ENCODE assay signal across 31 cellular contexts in genomic region chr21:30251781-30252180, GRCh38. TPM values are rescaled to one million over a fixed set of nuclear protein-coding genes. Genes with fewer than 3 reads are reported as not detected.
"Had no signal": no experiment of that assay in that cellular context is flagged by ENCODE, and none has a peak within 500 bp of the region (broad histone marks: within the 10 kb centered on the region; RNA-seq: fewer than 3 reads in every experiment).

No MANE protein-coding gene starts in this region.

- DNase-seq: activated CD4-positive, alpha-beta memory T cell treated with anti-CD3 and anti-CD28 coated beads for 36 hours; activated CD4-positive, alpha-beta T cell treated with anti-CD3 and anti-CD28 coated beads, Interleukin-2, amount 10 ng/mL, durations not matched to agents 7 days and 5 days; activated CD4-positive, CD25-positive, alpha-beta regulatory T cell; activated CD8-positive, alpha-beta memory T cell treated with anti-CD3 and anti-CD28 coated beads for 24 hours; activated effector memory CD4-positive, alpha-beta T cell treated with anti-CD3 and anti-CD28 coated beads, Interleukin-2, amount 50 U/mL, for 16 hours; activated naive CD4-positive, alpha-beta T cell treated with Interleukin-2 at 50 U/mL for 16 hours; activated naive CD8-positive, alpha-beta T cell treated with anti-CD3 and anti-CD28 coated beads, Interleukin-2, amount 50 U/mL, for 24 hours; activated T-cell treated with anti-CD3 and anti-CD28 coated beads, Interleukin-2, amount 50 U/mL, for 4 hours; amniotic stem cell; body of pancreas; IMR-90; KBM-7; NCI-H1092; NCI-H1417; NCI-H1930; NCI-H2171 treated with DMSO at 0.1 percent for 48 hours; NCI-H345; NCI-H510A; NCI-H526 treated with DMSO at 0.1 percent for 48 hours; NCI-H82; SHP77 treated with DMSO at 0.1 percent for 48 hours; T-helper 17 cell; T-helper 9 cell had no signal

- ATAC-seq: activated naive CD4-positive, alpha-beta T cell treated with anti-CD3 and anti-CD28 coated beads, Interleukin-2, amount 50 U/mL, for 72 hours; activated naive CD8-positive, alpha-beta T cell treated with anti-CD3 and anti-CD28 coated beads, Interleukin-2, amount 50 U/mL, for 24 hours; activated T-cell treated with anti-CD3 and anti-CD28 coated beads, Interleukin-2, amount 50 U/mL, for 4 hours; body of pancreas; Panc1; T-helper 17 cell had no signal

- H3K9me3 ChIP-seq: ascending aorta, body of pancreas had no signal

- H3K36me3 ChIP-seq: ascending aorta, cardiac muscle cell had no signal

- H3K9me3 Mint-ChIP-seq: activated CD4-positive, alpha-beta memory T cell treated with anti-CD3 and anti-CD28 coated beads for 36 hours; activated CD4-positive, alpha-beta T cell treated with anti-CD3 and anti-CD28 coated beads, Interleukin-2, amount 10 ng/mL, durations not matched to agents 7 days and 5 days; activated naive CD4-positive, alpha-beta T cell treated with anti-CD3 and anti-CD28 coated beads, Interleukin-2, amount 50 U/mL, for 72 hours; activated naive CD8-positive, alpha-beta T cell treated with anti-CD3 and anti-CD28 coated beads, Interleukin-2, amount 50 U/mL, for 24 hours had no signal

- H3K27me3 ChIP-seq: ascending aorta, body of pancreas, cardiac muscle cell had no signal

- H3K27ac ChIP-seq: ascending aorta, body of pancreas, cardiac muscle cell, VCaP had no signal

- H3K4me1 ChIP-seq: ascending aorta, body of pancreas had no signal

- H3K27me3 Mint-ChIP-seq: activated CD4-positive, alpha-beta memory T cell treated with anti-CD3 and anti-CD28 coated beads for 36 hours; activated CD4-positive, alpha-beta T cell treated with anti-CD3 and anti-CD28 coated beads, Interleukin-2, amount 10 ng/mL, durations not matched to agents 7 days and 5 days; activated naive CD8-positive, alpha-beta T cell treated with anti-CD3 and anti-CD28 coated beads, Interleukin-2, amount 50 U/mL, for 24 hours had no signal

- H3K4me3 ChIP-seq: ascending aorta, body of pancreas, cardiac muscle cell had no signal

- H3K36me3 Mint-ChIP-seq: activated CD4-positive, alpha-beta memory T cell treated with anti-CD3 and anti-CD28 coated beads for 36 hours; activated naive CD4-positive, alpha-beta T cell treated with anti-CD3 and anti-CD28 coated beads, Interleukin-2, amount 50 U/mL, for 72 hours had no signal

- H3K4me3 Mint-ChIP-seq: activated CD4-positive, alpha-beta memory T cell treated with anti-CD3 and anti-CD28 coated beads for 36 hours; activated CD4-positive, alpha-beta T cell treated with anti-CD3 and anti-CD28 coated beads, Interleukin-2, amount 10 ng/mL, durations not matched to agents 7 days and 5 days; activated naive CD8-positive, alpha-beta T cell treated with anti-CD3 and anti-CD28 coated beads, Interleukin-2, amount 50 U/mL, for 24 hours; activated T-cell treated with anti-CD3 and anti-CD28 coated beads, Interleukin-2, amount 50 U/mL, for 4 hours; T-helper 17 cell had no signal

- H3K4me1 Mint-ChIP-seq: activated CD4-positive, alpha-beta T cell treated with anti-CD3 and anti-CD28 coated beads, Interleukin-2, amount 10 ng/mL, durations not matched to agents 7 days and 5 days; activated naive CD8-positive, alpha-beta T cell treated with anti-CD3 and anti-CD28 coated beads, Interleukin-2, amount 50 U/mL, for 24 hours; T-helper 17 cell had no signal

- H3K27ac Mint-ChIP-seq: activated CD4-positive, alpha-beta memory T cell treated with anti-CD3 and anti-CD28 coated beads for 36 hours; activated CD4-positive, alpha-beta T cell treated with anti-CD3 and anti-CD28 coated beads, Interleukin-2, amount 10 ng/mL, durations not matched to agents 7 days and 5 days; activated naive CD4-positive, alpha-beta T cell treated with anti-CD3 and anti-CD28 coated beads, Interleukin-2, amount 50 U/mL, for 72 hours; activated naive CD8-positive, alpha-beta T cell treated with anti-CD3 and anti-CD28 coated beads, Interleukin-2, amount 50 U/mL, for 24 hours; T-helper 17 cell had no signal

RNA-seq across cellular contexts. Expression of gene KRTAP24-1, which starts 31.0 kb away (rescaled TPM):
- total RNA-seq: activated CD4-positive, alpha-beta memory T cell treated with anti-CD3 and anti-CD28 coated beads for 36 hours; activated CD4-positive, alpha-beta T cell treated with anti-CD3 and anti-CD28 coated beads, Interleukin-2, amount 10 ng/mL, durations not matched to agents 7 days and 5 days; activated naive CD4-positive, alpha-beta T cell treated with anti-CD3 and anti-CD28 coated beads, Interleukin-2, amount 50 U/mL, for 72 hours; activated T-cell treated with anti-CD3 and anti-CD28 coated beads, Interleukin-2, amount 50 U/mL, for 4 hours; ascending aorta; body of pancreas; cardiac muscle cell; IMR-90; LHCN-M2; M059J; OCI-LY7; T-helper 17 cell had no signal
- polyA plus RNA-seq: cardiac muscle cell, IMR-90 had no signal

RNA-seq across cellular contexts. Expression of gene CLDN8, which starts 35.9 kb away (rescaled TPM):
- total RNA-seq: activated CD4-positive, alpha-beta memory T cell treated with anti-CD3 and anti-CD28 coated beads for 36 hours; activated CD4-positive, alpha-beta T cell treated with anti-CD3 and anti-CD28 coated beads, Interleukin-2, amount 10 ng/mL, durations not matched to agents 7 days and 5 days; activated naive CD4-positive, alpha-beta T cell treated with anti-CD3 and anti-CD28 coated beads, Interleukin-2, amount 50 U/mL, for 72 hours; activated T-cell treated with anti-CD3 and anti-CD28 coated beads, Interleukin-2, amount 50 U/mL, for 4 hours; ascending aorta; cardiac muscle cell; IMR-90; LHCN-M2; M059J; OCI-LY7; T-helper 17 cell had no signal
- polyA plus RNA-seq: cardiac muscle cell, IMR-90 had no signal

RNA-seq across cellular contexts. Expression of gene KRTAP25-1, which starts 37.5 kb away (rescaled TPM):
- total RNA-seq: activated CD4-positive, alpha-beta memory T cell treated with anti-CD3 and anti-CD28 coated beads for 36 hours; activated CD4-positive, alpha-beta T cell treated with anti-CD3 and anti-CD28 coated beads, Interleukin-2, amount 10 ng/mL, durations not matched to agents 7 days and 5 days; activated naive CD4-positive, alpha-beta T cell treated with anti-CD3 and anti-CD28 coated beads, Interleukin-2, amount 50 U/mL, for 72 hours; activated T-cell treated with anti-CD3 and anti-CD28 coated beads, Interleukin-2, amount 50 U/mL, for 4 hours; ascending aorta; body of pancreas; cardiac muscle cell; IMR-90; LHCN-M2; M059J; OCI-LY7; T-helper 17 cell had no signal
- polyA plus RNA-seq: cardiac muscle cell, IMR-90 had no signal
